Comparison of ENCODE assay signal across 8 cellular contexts in genomic region chrX:152403515-152403914, GRCh38. TPM values are rescaled to one million over a fixed set of nuclear protein-coding genes. Genes with fewer than 3 reads are reported as not detected.
"Had no signal": no experiment of that assay in that cellular context is flagged by ENCODE, and none has a peak within 500 bp of the region (broad histone marks: within the 10 kb centered on the region; RNA-seq: fewer than 3 reads in every experiment).

No MANE protein-coding gene starts in this region.

- H3K27ac ChIP-seq: GM23248 had no signal

- DNase-seq: GM23248, GOT3, H7, KG1 had no signal

- H3K4me3 ChIP-seq: GM23248, HAP-1 had no signal

- H2AFZ ChIP-seq: GM23248 had no signal

- ATAC-seq: HCT116 had no signal

- H3K36me3 ChIP-seq: HAP-1 had no signal

- H3K4me1 ChIP-seq: HAP-1 had no signal

- H3K9ac ChIP-seq: GM23248 had no signal

- FAIRE-seq: HTR-8/SVneo had no signal

- H3K9me3 ChIP-seq: HAP-1 had no signal

RNA-seq across cellular contexts. Expression of gene GABRA3, which starts 47.6 kb away (rescaled TPM):
- total RNA-seq: GM23248 had no signal
- polyA plus RNA-seq: GM23248, IgD-negative memory B cell had no signal
